ENCODE assay signal across 1 cellular context in genomic region chr11:118311518-118311917, GRCh38.
TF ChIP-seq lines count a peak whose summit lies in the region.

No MANE protein-coding gene starts in this region.

TF ChIP-seq in H1, 55 proteins besides CTCF, POLR2A, EP300 and RAD21:
- TF ChIP-seq BCL11A (IDR thresholded peaks at IDR 0.05; ENCODE audit: low read depth in 2 of 2, low read length in 2 of 2) (no peak), POU5F1 (IDR thresholded peaks at IDR 0.05; ENCODE audit: low read depth, low read length) (no peak), NRF1 (IDR thresholded peaks at IDR 0.05; ENCODE audit: low read depth, low read length) (no peak), CEBPB (IDR thresholded peaks at IDR 0.05; ENCODE audit: low read depth, low read length) (no peak), CBX8 (IDR thresholded peaks at IDR 0.05; ENCODE audit: borderline replicate concordance, low read depth, low read length) (no peak), KDM4A (IDR thresholded peaks at IDR 0.05; ENCODE audit: low read depth, low read length, severe bottlenecking) (no peak), CBX5 (IDR thresholded peaks at IDR 0.05; ENCODE audit: low read depth, low read length) (no peak), GTF2F1 (IDR thresholded peaks at IDR 0.05; ENCODE audit: borderline replicate concordance, low read depth, low read length) (no peak), CREB1 (IDR thresholded peaks at IDR 0.05) (no peak), FOSL1 (IDR thresholded peaks at IDR 0.05; ENCODE audit: insufficient read depth, low read depth, low read length) (no peak), HDAC2 (IDR thresholded peaks at IDR 0.05; ENCODE audit: borderline replicate concordance in 1 of 2, low read depth in 2 of 2, low read length in 2 of 2) (no peak), PHF8 (conservative IDR thresholded peaks at IDR 0.05; ENCODE audit: low read depth, low read length) (no peak), CHD2 (IDR thresholded peaks at IDR 0.05; ENCODE audit: low read length) (no peak), KDM1A (IDR thresholded peaks at IDR 0.05; ENCODE audit: borderline replicate concordance, low read length) (no peak), YY1 (IDR thresholded peaks at IDR 0.05; ENCODE audit: low read depth, low read length) (no peak), CTBP2 (IDR thresholded peaks at IDR 0.05; ENCODE audit: borderline replicate concordance, insufficient read depth, insufficient read length, low read length) (no peak), BRCA1 (IDR thresholded peaks at IDR 0.05; ENCODE audit: low read depth, low read length) (no peak)
